In genomic region chr4:40194602-40195161, GRCh38 we compare ENCODE assay signal across 10 cellular contexts. TPM values are rescaled to one million over a fixed set of nuclear protein-coding genes. Genes with fewer than 3 reads are reported as not detected.
DNase-seq lines count a peak whose midpoint lies in the region; ATAC-seq and TF ChIP-seq lines count a peak whose summit lies in the region.
"Had no signal": no experiment of that assay in that cellular context is flagged by ENCODE, and none has a peak within 500 bp of the region (broad histone marks: within the 10 kb centered on the region; RNA-seq: fewer than 3 reads in every experiment).

No MANE protein-coding gene starts in this region.

- BruUV-seq in PC-3 (replicated peaks; lab: Mats Ljungman, UMichigan): no TSS peak

- no peak for ATAC-seq in PC-3

- no peak overlapping the region for H2BK120ac ChIP-seq in H9 (ENCODE audit: low read depth, low read length, poor library complexity, severe bottlenecking)

- H3K79me1 ChIP-seq in H9 (ENCODE audit: insufficient read depth, low read depth, low read length, poor library complexity, severe bottlenecking): no peaks in the 10 kb centered on the region

- no peak overlapping the region for H3K4me3 ChIP-seq in BLaER1 treated with 17β-estradiol and CSF1 and Interleukin-3, amounts not matched to agents 10 nM and 100 nM
- H3K4me3 ChIP-seq in mononuclear cell (ENCODE audit: low read length): peak overlapping the region; percentile 25
- H3K4me3 ChIP-seq in PC-3 (ENCODE audit: low read length): no peak overlapping the region
- H3K4me3 ChIP-seq: tibial artery had no signal

- no peak overlapping the region for H2AFZ ChIP-seq in H9 (ENCODE audit: low read length)
- H2AFZ ChIP-seq in PC-3 (ENCODE audit: low read length): no peak overlapping the region

- H4K8ac ChIP-seq in H9 (replicated peaks; ENCODE audit: insufficient read length, low read depth, low read length): no peak overlapping the region

- H3K79me2 ChIP-seq in H9 (ENCODE audit: insufficient read depth, low read length) (peaks cover 4% of the 10 kb centered on the region; the same call in 1 of the 2 replicates), PC-3 (ENCODE audit: low read length) (no peaks in the 10 kb centered on the region)

- no peak for TF ChIP-seq CTCF in H9 (conservative IDR thresholded peaks at IDR 0.05)
- TF ChIP-seq CTCF in PC-3 (conservative IDR thresholded peaks at IDR 0.05; ENCODE audit: low read depth, low read length): no peak

- no peak overlapping the region for H3K56ac ChIP-seq in H9 (ENCODE audit: insufficient read length, low read depth, low read length)

- H3K23ac ChIP-seq in H9 (ENCODE audit: insufficient read length, low read depth, low read length): no peak overlapping the region

- H3K4me1 Mint-ChIP-seq in H9: peaks cover 70 to 81% of the 10 kb centered on the region in 2 experiments

- H3K27ac ChIP-seq in BLaER1 treated with 17β-estradiol and CSF1 and Interleukin-3, amounts not matched to agents 10 nM and 100 nM: peak overlapping the region in 9 of 11 experiments; percentile 53 to 88 (median 72); a peak in 19 of 22 replicates
- H3K27ac ChIP-seq in H9 (ENCODE audit: insufficient read length, low read depth, low read length) (no peak overlapping the region), PC-3 (ENCODE audit: low read length) (no peak overlapping the region)
- H3K27ac ChIP-seq: tibial artery had no signal

- WGBS in H9 (ENCODE audit: extremely low coverage, insufficient read length, low lambda C conversion rate): no CpG with 5 or more reads among the region's 14 CpGs

- CTCF ChIA-PET in PC-3 (lab: Charles Lee): no interaction called here

- H3T11ph ChIP-seq in H9 (ENCODE audit: low read length): no peak overlapping the region

- no peak overlapping the region for H2BK5ac ChIP-seq in H9 (ENCODE audit: insufficient read length, low read length)

- no peak overlapping the region for H3K4me3 Mint-ChIP-seq in H9

- no peaks in the 10 kb centered on the region for H3K36me3 ChIP-seq in BLaER1 treated with 17β-estradiol and CSF1 and Interleukin-3, amounts not matched to agents 10 nM and 100 nM
- H3K36me3 ChIP-seq in PC-3 (ENCODE audit: low read depth, low read length): no peaks in the 10 kb centered on the region
- H3K36me3 ChIP-seq: tibial artery had no signal

- H3K18ac ChIP-seq in H9 (ENCODE audit: insufficient read length, low read depth, low read length): no peak overlapping the region

- intact Hi-C loops in PC-3 (cut with micrococcal nuclease): no loop called here

- H2BK12ac ChIP-seq in H9 (ENCODE audit: insufficient read length, low read depth, low read length): no peak overlapping the region

- no peak overlapping the region for H2BK20ac ChIP-seq in H9 (ENCODE audit: low read depth, low read length, poor library complexity, severe bottlenecking)

- H3F3A ChIP-seq in PC-3 (ENCODE audit: low read length, unreplicated experiment): no peaks in the 10 kb centered on the region

- no peaks in the 10 kb centered on the region for H3K36me3 Mint-ChIP-seq in H9 (ENCODE audit: insufficient read depth in 1 of 3, low read depth in 3 of 3)

- peak overlapping the region in 2 of 3 experiments; percentile 12 to 31; a peak in 4 of 7 replicates for H3K27ac Mint-ChIP-seq in H9

- no peaks in the 10 kb centered on the region for H3K9me3 ChIP-seq in BLaER1 treated with 17β-estradiol and CSF1 and Interleukin-3, amounts not matched to agents 10 nM and 100 nM (replicated peaks in 1 of 11)
- H3K9me3 ChIP-seq in H9 (ENCODE audit: control insufficient read depth, low read depth, low read length): no peaks in the 10 kb centered on the region
- H3K9me3 ChIP-seq in mononuclear cell (ENCODE audit: low read depth, low read length): no peaks in the 10 kb centered on the region
- no peaks in the 10 kb centered on the region for H3K9me3 ChIP-seq in PC-3 (ENCODE audit: low read length)
- H3K9me3 ChIP-seq: tibial artery had no signal

- H4K5ac ChIP-seq in H9 (ENCODE audit: insufficient read length, low read depth, low read length): no peak overlapping the region

- peaks cover 0 to 3% of the 10 kb centered on the region in 2 experiments; a peak in 1 of 5 replicates for H3K9me3 Mint-ChIP-seq in H9

- no peak overlapping the region for H4K91ac ChIP-seq in H9 (ENCODE audit: insufficient read length, low read depth, low read length)

- H3K4ac ChIP-seq in H9 (ENCODE audit: low read depth, low read length): no peak overlapping the region

- no peak overlapping the region for H2AK5ac ChIP-seq in H9 (ENCODE audit: insufficient read length, low read length)

- H3K4me2 ChIP-seq in BLaER1 treated with 17β-estradiol and CSF1 and Interleukin-3, amounts not matched to agents 10 nM and 100 nM: peak overlapping the region; percentile 29 to 98 (median 94)
- H3K4me2 ChIP-seq in H9 (ENCODE audit: insufficient read depth, insufficient read length, low read length) (no peak overlapping the region), PC-3 (ENCODE audit: low read length) (no peak overlapping the region)

- peaks cover 70 to 86% (median 80%) of the 10 kb centered on the region in 10 experiments for H3K4me1 ChIP-seq in BLaER1 treated with 17β-estradiol and CSF1 and Interleukin-3, amounts not matched to agents 10 nM and 100 nM
- peaks cover 8% of the 10 kb centered on the region; the same call in 1 of the 2 replicates for H3K4me1 ChIP-seq in H9 (ENCODE audit: insufficient read depth, low read length)
- H3K4me1 ChIP-seq in mononuclear cell (ENCODE audit: insufficient read depth, low read length): peaks cover 81% of the 10 kb centered on the region
- H3K4me1 ChIP-seq in PC-3 (ENCODE audit: insufficient read depth, low read length): peaks cover 31% of the 10 kb centered on the region
- H3K4me1 ChIP-seq: tibial artery had no signal

- POLR2A ChIA-PET in PC-3 (lab: Charles Lee; ENCODE audit: unreplicated experiment): no interaction called here

- no peak for DNase-seq in H9
- peak; percentile 76 for DNase-seq in activated effector memory CD4-positive, alpha-beta T cell treated with anti-CD3 and anti-CD28 coated beads, Interleukin-2, amount 50 U/mL, for 16 hours
- no peak for DNase-seq in cerebellum (ENCODE audit: low spot score)
- DNase-seq in GOT3 (lab: John Stamatoyannopoulos, UW): no peak
- no peak for DNase-seq in PC-3
- no peak for DNase-seq in cerebellar nuclear complex (lab: John Stamatoyannopoulos, UW)
- DNase-seq: T-helper 9 cell, tibial artery had no signal

- 0 out of 22 replicates have a peak, but pooled peaks cover 0 to 4% (median 0%) of the 10 kb centered on the region in 11 experiments for H3K27me3 ChIP-seq in BLaER1 treated with 17β-estradiol and CSF1 and Interleukin-3, amounts not matched to agents 10 nM and 100 nM
- H3K27me3 ChIP-seq in H9 (ENCODE audit: insufficient read depth, low read length): no peaks in the 10 kb centered on the region
- H3K27me3 ChIP-seq in mononuclear cell (ENCODE audit: insufficient read depth, low read length): no peaks in the 10 kb centered on the region
- no peaks in the 10 kb centered on the region for H3K27me3 ChIP-seq in PC-3 (ENCODE audit: low read length)

- no peaks in the 10 kb centered on the region for H3K9me2 ChIP-seq in PC-3 (replicated peaks; ENCODE audit: low read length)

- H3K23me2 ChIP-seq in H9 (ENCODE audit: insufficient read length, low read depth, low read length, poor library complexity, severe bottlenecking): peaks cover 5% of the 10 kb centered on the region

- no peak overlapping the region for H3K14ac ChIP-seq in H9 (ENCODE audit: insufficient read depth, low read length)

- no peak overlapping the region for H2BK15ac ChIP-seq in H9 (ENCODE audit: low read depth, low read length)

- peak overlapping the region in 9 of 11 experiments; percentile 9 to 67 (median 49); a peak in 14 of 22 replicates for H3K9ac ChIP-seq in BLaER1 treated with 17β-estradiol and CSF1 and Interleukin-3, amounts not matched to agents 10 nM and 100 nM
- no peak overlapping the region for H3K9ac ChIP-seq in H9 (ENCODE audit: extremely low read depth, insufficient read length, low read length)
- H3K9ac ChIP-seq in PC-3 (ENCODE audit: low read length): no peak overlapping the region

- no peaks in the 10 kb centered on the region for H3K27me3 Mint-ChIP-seq in H9 (ENCODE audit: low read depth)

- peaks cover 0 to 15% (median under 1%) of the 10 kb centered on the region in 11 experiments; a peak in 8 of 22 replicates for H4K20me1 ChIP-seq in BLaER1 treated with 17β-estradiol and CSF1 and Interleukin-3, amounts not matched to agents 10 nM and 100 nM
- no peaks in the 10 kb centered on the region for H4K20me1 ChIP-seq in H9 (ENCODE audit: control insufficient read depth, insufficient read depth, insufficient read length)
- no peaks in the 10 kb centered on the region for H4K20me1 ChIP-seq in PC-3 (ENCODE audit: low read length)

RNA-seq across cellular contexts. Expression of gene RHOH, which starts 2.1 kb away (rescaled TPM):
- total RNA-seq in H9 (2021) (7.1 and 8.2 TPM in 2 replicates), mononuclear cell (164 TPM), cerebellum (0.18 TPM), PC-3 (2014; rRNA removed) (0.12 TPM in 1 of 2 replicates, not detected in the other)

Comparison
In these comparisons a context has a peak if more than half of its experiments do, and no peak if none do; other contexts are left out.
1. H3K27ac ChIP-seq: peak in BLaER1 treated with 17β-estradiol and CSF1 and Interleukin-3, amounts not matched to agents 10 nM and 100 nM (9 of 11); none in H9 (single experiment) and PC-3 (single experiment).
2. H3K4me2 ChIP-seq: peak in BLaER1 treated with 17β-estradiol and CSF1 and Interleukin-3, amounts not matched to agents 10 nM and 100 nM (11 of 11); none in H9 (single experiment) and PC-3 (single experiment).
3. H3K9ac ChIP-seq: peak in BLaER1 treated with 17β-estradiol and CSF1 and Interleukin-3, amounts not matched to agents 10 nM and 100 nM (9 of 11); none in H9 (single experiment) and PC-3 (single experiment).
4. RNA of gene RHOH, which starts 2.1 kb away (total RNA-seq): 164 TPM in mononuclear cell (single experiment); 7.1 to 8.2 TPM in H9, 0.18 TPM in cerebellum (single experiment) and 0.12 TPM in PC-3; every median in the first group is over 10 times any median in the second.